Comparison of ENCODE assay signal across 9 cellular contexts in the genomic region with DNA sequence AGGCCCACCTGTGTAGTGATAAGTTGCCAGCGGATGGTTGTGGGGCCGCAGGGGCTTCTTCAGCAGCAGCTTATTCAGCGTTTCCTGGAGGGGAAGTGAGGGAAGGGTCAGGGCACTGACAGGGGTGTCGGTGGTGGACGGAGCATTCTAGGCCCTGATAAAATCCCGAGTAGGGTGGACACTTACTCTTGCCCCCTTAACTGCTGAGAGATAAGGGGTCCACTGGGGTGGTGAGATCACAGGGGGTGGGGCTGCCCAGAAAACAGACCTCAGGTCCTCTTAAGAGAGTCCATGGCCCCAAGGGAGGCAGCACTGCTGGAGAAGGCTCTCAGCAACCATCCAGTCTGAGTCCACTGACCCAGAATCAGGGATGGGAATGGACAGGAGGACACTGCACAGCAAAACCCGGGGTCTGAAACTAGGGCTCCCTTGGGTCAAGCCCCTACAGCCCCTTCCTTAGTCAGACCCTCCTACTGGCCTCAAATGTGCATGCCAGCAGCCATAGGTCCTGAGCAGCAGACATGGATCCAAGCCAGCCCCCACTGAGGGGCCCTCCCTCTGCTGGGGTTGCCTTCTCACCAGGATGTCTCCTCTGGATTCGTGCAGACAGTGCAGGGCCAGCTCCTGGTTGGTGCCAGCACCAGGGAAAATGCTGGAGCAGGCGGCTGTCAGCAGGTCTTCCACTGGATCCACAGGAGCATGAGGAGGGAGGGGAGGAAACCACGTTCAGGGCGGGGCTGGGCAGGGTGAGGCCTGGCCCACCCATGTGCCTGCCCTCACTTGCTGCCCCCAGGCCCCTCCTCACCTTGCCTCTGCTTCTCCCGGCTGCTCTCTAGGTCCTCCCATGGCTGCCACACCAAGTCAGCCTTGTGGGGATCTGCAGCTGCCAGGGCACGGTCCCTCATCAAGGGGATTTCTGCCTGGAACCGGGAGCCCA. TPM values are rescaled to one million over a fixed set of nuclear protein-coding genes. Genes with fewer than 3 reads are reported as not detected.
DNase-seq lines count a peak whose midpoint lies in the region; ATAC-seq and TF ChIP-seq lines count a peak whose summit lies in the region.
"Had no signal": no experiment of that assay in that cellular context is flagged by ENCODE, and none has a peak within 500 bp of the region (broad histone marks: within the 10 kb centered on the region; RNA-seq: fewer than 3 reads in every experiment).

No MANE protein-coding gene starts in this region.

- H3K36me3 ChIP-seq in hepatocyte (replicated peaks; ENCODE audit: insufficient read depth, low read depth) (peaks cover 4% of the 10 kb centered on the region), stomach smooth muscle (ENCODE audit: control insufficient read depth in 2 of 2, insufficient read depth in 2 of 2, low read length in 2 of 2) (peaks cover 47 to 67% of the 10 kb centered on the region in 2 donors)

- no peak overlapping the region for H3K4me3 Mint-ChIP-seq in activated CD4-positive, alpha-beta T cell treated with anti-CD3 and anti-CD28 coated beads, Interleukin-2, amount 10 ng/mL, durations not matched to agents 24 days and 14 days
- no peak overlapping the region for H3K4me3 Mint-ChIP-seq in activated CD4-positive, alpha-beta memory T cell treated with anti-CD3 and anti-CD28 coated beads, Interleukin-2, amount 10 ng/mL, durations not matched to agents 7 days and 5 days

- H3K4me1 Mint-ChIP-seq in activated CD4-positive, alpha-beta T cell treated with anti-CD3 and anti-CD28 coated beads, Interleukin-2, amount 10 ng/mL, durations not matched to agents 24 days and 14 days = peaks cover 29% of the 10 kb centered on the region
- H3K4me1 Mint-ChIP-seq in activated CD4-positive, alpha-beta memory T cell treated with anti-CD3 and anti-CD28 coated beads, Interleukin-2, amount 10 ng/mL, durations not matched to agents 7 days and 5 days = peaks cover 45% of the 10 kb centered on the region

- CTCF ChIA-PET in activated CD4-positive, alpha-beta memory T cell treated with anti-CD3 and anti-CD28 coated beads, Interleukin-2, amount 10 ng/mL, durations not matched to agents 7 days and 5 days (lab: Charles Lee) = interaction anchor here (1.0 to 6.4 kb wide), 4 partner anchors 26 to 100 kb away, joined by 3 to 130 read pairs (median 6); no protein-coding TSS in a partner anchor

- H2AFZ ChIP-seq in hepatocyte = no peak overlapping the region

- H3K4me1 ChIP-seq in hepatocyte (ENCODE audit: insufficient read depth) (peaks cover 23% of the 10 kb centered on the region), stomach smooth muscle (ENCODE audit: control insufficient read depth, insufficient read depth, low read length) (peaks cover 74% of the 10 kb centered on the region)

- no peak overlapping the region for H3K4me3 ChIP-seq in hepatocyte
- no peak overlapping the region for H3K4me3 ChIP-seq in stomach smooth muscle (ENCODE audit: low read length in 2 of 2)

- H3K79me2 ChIP-seq in hepatocyte = peaks cover 29% of the 10 kb centered on the region

- no peaks in the 10 kb centered on the region for H3K9me3 Mint-ChIP-seq in activated CD4-positive, alpha-beta T cell treated with anti-CD3 and anti-CD28 coated beads, Interleukin-2, amount 10 ng/mL, durations not matched to agents 24 days and 14 days
- H3K9me3 Mint-ChIP-seq in activated CD4-positive, alpha-beta memory T cell treated with anti-CD3 and anti-CD28 coated beads, Interleukin-2, amount 10 ng/mL, durations not matched to agents 7 days and 5 days = no peaks in the 10 kb centered on the region

- H3K27ac Mint-ChIP-seq in activated CD4-positive, alpha-beta T cell treated with anti-CD3 and anti-CD28 coated beads, Interleukin-2, amount 10 ng/mL, durations not matched to agents 24 days and 14 days = peak overlapping the region; percentile 76
- peak overlapping the region; percentile 62 for H3K27ac Mint-ChIP-seq in activated CD4-positive, alpha-beta memory T cell treated with anti-CD3 and anti-CD28 coated beads, Interleukin-2, amount 10 ng/mL, durations not matched to agents 7 days and 5 days

- no peak for DNase-seq in activated CD4-positive, alpha-beta T cell treated with anti-CD3 and anti-CD28 coated beads, Interleukin-2, amount 10 ng/mL, durations not matched to agents 24 days and 14 days
- no peak for DNase-seq in activated CD4-positive, alpha-beta T cell treated with anti-CD3 and anti-CD28 coated beads for 1 hour
- no peak for DNase-seq in activated CD4-positive, alpha-beta memory T cell treated with anti-CD3 and anti-CD28 coated beads, Interleukin-2, amount 10 ng/mL, durations not matched to agents 7 days and 5 days
- DNase-seq in hepatocyte (ENCODE audit: low spot score) = no peak
- DNase-seq: small intestine had no signal

- no peak overlapping the region for H3K4me2 ChIP-seq in hepatocyte

- WGBS in hepatocyte (ENCODE audit: low lambda C conversion rate, missing lambda C conversion rate) = 85% methylated on average over 10 of the region's 14 CpGs

- no peaks in the 10 kb centered on the region for H3K9me2 ChIP-seq in hepatocyte (replicated peaks; ENCODE audit: insufficient read depth)

- H3K27me3 ChIP-seq in hepatocyte = no peaks in the 10 kb centered on the region
- H3K27me3 ChIP-seq in stomach smooth muscle (ENCODE audit: control insufficient read depth in 1 of 2, insufficient read depth in 2 of 2, low read length in 2 of 2) = no peaks in the 10 kb centered on the region

- no peak for TF ChIP-seq CTCF in hepatocyte (IDR thresholded peaks at IDR 0.05; ENCODE audit: poor library complexity)

- H3K9me3 ChIP-seq in hepatocyte (ENCODE audit: low read depth) = no peaks in the 10 kb centered on the region
- H3K9me3 ChIP-seq in stomach smooth muscle (ENCODE audit: control insufficient read depth in 2 of 2, low read length in 2 of 2) = no peaks in the 10 kb centered on the region

- intact Hi-C loops in activated CD4-positive, alpha-beta T cell treated with anti-CD3 and anti-CD28 coated beads, Interleukin-2, amount 10 ng/mL, durations not matched to agents 24 days and 14 days (cut with micrococcal nuclease) = loop anchor here (5.0 kb wide), 1 partner anchor 161 kb away; the partner anchor contains the start of gene ZNF410

- H3K27ac ChIP-seq in hepatocyte (peak overlapping the region; percentile 65), stomach smooth muscle (ENCODE audit: low read length) (peak overlapping the region; percentile 97)

- POLR2A ChIA-PET in activated CD4-positive, alpha-beta memory T cell treated with anti-CD3 and anti-CD28 coated beads, Interleukin-2, amount 10 ng/mL, durations not matched to agents 7 days and 5 days (lab: Charles Lee) = interaction anchor here (1.5 to 3.5 kb wide), 3 partner anchors 13 to 125 kb away, joined by 3 to 14 read pairs (median 3); partner anchors contain the start of genes PNMA1 and PTGR2

- H4K20me1 ChIP-seq in hepatocyte (ENCODE audit: insufficient read depth, poor library complexity, severe bottlenecking) = peaks cover 4% of the 10 kb centered on the region

- peak overlapping the region; percentile 34 to 66 for H3K9ac ChIP-seq in stomach smooth muscle (ENCODE audit: low read length in 2 of 2)

- peaks cover 63% of the 10 kb centered on the region for H3K36me3 Mint-ChIP-seq in activated CD4-positive, alpha-beta T cell treated with anti-CD3 and anti-CD28 coated beads, Interleukin-2, amount 10 ng/mL, durations not matched to agents 24 days and 14 days (ENCODE audit: low read depth)
- peaks cover 77% of the 10 kb centered on the region for H3K36me3 Mint-ChIP-seq in activated CD4-positive, alpha-beta memory T cell treated with anti-CD3 and anti-CD28 coated beads, Interleukin-2, amount 10 ng/mL, durations not matched to agents 7 days and 5 days (ENCODE audit: low read depth)

- H3K27me3 Mint-ChIP-seq in activated CD4-positive, alpha-beta T cell treated with anti-CD3 and anti-CD28 coated beads, Interleukin-2, amount 10 ng/mL, durations not matched to agents 24 days and 14 days = no peaks in the 10 kb centered on the region
- no peaks in the 10 kb centered on the region for H3K27me3 Mint-ChIP-seq in activated CD4-positive, alpha-beta memory T cell treated with anti-CD3 and anti-CD28 coated beads, Interleukin-2, amount 10 ng/mL, durations not matched to agents 7 days and 5 days

- no peak for ATAC-seq in HG03342 (IDR thresholded peaks at IDR 0.05; ENCODE audit: unreplicated experiment)
- ATAC-seq in HG02970 (IDR thresholded peaks at IDR 0.05; ENCODE audit: low FRiP score, unreplicated experiment) = no peak
- no peak for ATAC-seq in GM21390 (IDR thresholded peaks at IDR 0.05; ENCODE audit: unreplicated experiment)

RNA-seq across cellular contexts. Expression of gene PNMA1, which starts 12.1 kb away (rescaled TPM):
- 29.7 and 30.4 TPM in 2 replicates for total RNA-seq in activated CD4-positive, alpha-beta T cell treated with anti-CD3 and anti-CD28 coated beads, Interleukin-2, amount 10 ng/mL, durations not matched to agents 24 days and 14 days
- 10 to 100 TPM; 28.2 to 30.0 TPM for total RNA-seq in activated CD4-positive, alpha-beta memory T cell treated with anti-CD3 and anti-CD28 coated beads, Interleukin-2, amount 10 ng/mL, durations not matched to agents 7 days and 5 days
- total RNA-seq in hepatocyte = 23.0 and 27.3 TPM in 2 replicates
- 41.2 and 45.7 TPM in 2 replicates for polyA plus RNA-seq in hepatocyte
